In the genomic region with DNA sequence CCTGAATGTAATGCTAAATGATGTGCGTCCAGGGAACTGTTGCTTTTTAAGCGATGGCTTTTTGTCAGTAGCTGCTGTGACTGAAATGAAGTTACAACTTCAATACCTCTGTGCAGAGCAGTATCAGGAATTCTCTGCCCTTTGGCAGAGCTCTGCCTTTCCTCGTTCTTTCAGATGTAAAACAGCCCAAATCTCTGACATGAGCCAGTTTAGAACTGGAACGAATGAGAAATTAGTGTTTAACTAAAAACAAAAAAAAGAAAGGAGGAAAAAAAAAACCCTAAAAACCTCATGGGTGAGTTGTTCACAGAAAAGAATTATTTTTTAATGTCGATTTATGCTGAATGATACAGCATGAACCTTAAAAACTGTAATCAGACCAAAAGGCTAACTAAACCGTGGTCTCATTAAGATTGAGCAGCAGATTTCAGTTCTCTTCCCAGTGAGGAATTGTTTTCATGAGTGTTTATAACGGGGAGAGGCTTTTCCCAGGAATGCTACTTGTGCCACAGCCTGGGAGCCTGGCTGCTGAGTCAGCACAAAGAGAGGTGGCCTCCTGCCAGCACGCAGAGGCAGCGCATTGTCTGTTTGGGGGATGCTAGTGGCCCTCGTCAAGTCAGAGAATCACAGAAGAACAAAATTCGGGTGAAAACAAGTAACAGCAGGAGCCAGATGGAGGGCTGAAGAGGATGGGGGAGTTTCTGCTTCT, we compare ENCODE assay signal across 9 cellular contexts.
DNase-seq lines count a peak whose midpoint lies in the region; ATAC-seq and TF ChIP-seq lines count a peak whose summit lies in the region.
"Had no signal": no experiment of that assay in that cellular context is flagged by ENCODE, and none has a peak within 500 bp of the region (broad histone marks: within the 10 kb centered on the region; RNA-seq: fewer than 3 reads in every experiment).

No MANE protein-coding gene starts in this region.

- peak overlapping the region; percentile 98 for H3K27ac Mint-ChIP-seq in endodermal cell
- H3K27ac Mint-ChIP-seq: CD4-positive, CD25-positive, alpha-beta regulatory T cell had no signal

- H3K9me3 Mint-ChIP-seq in endodermal cell = no peaks in the 10 kb centered on the region

- H3K36me3 ChIP-seq in endodermal cell (ENCODE audit: control insufficient read depth, insufficient read depth, low read length) (peaks cover 27% of the 10 kb centered on the region), mesodermal cell (ENCODE audit: control insufficient read depth, insufficient read depth, low read length) (peaks cover 23% of the 10 kb centered on the region)

- H3K4me1 ChIP-seq in endodermal cell (ENCODE audit: control insufficient read depth, insufficient read depth, low read length) (peaks cover 39% of the 10 kb centered on the region), mesodermal cell (ENCODE audit: control insufficient read depth, insufficient read depth, low read length, poor library complexity, severe bottlenecking) (peaks cover 78% of the 10 kb centered on the region)

- WGBS in endodermal cell (ENCODE audit: insufficient coverage in 1 of 2, insufficient read length in 1 of 2), 2 experiments = 19 to 30% methylated on average over 9 to 11 of the region's 11 CpGs
- 20% methylated on average over 4 to 7 of the region's 11 CpGs for WGBS in mesodermal cell (ENCODE audit: insufficient coverage in 2 of 2), 2 experiments

- peak overlapping the region; percentile 78 for H3K9ac ChIP-seq in endodermal cell (ENCODE audit: extremely low read depth, low read length, poor library complexity, severe bottlenecking)

- no peak for TF ChIP-seq CTCF in endodermal cell (conservative IDR thresholded peaks at IDR 0.05)

- H3K4me3 ChIP-seq in endodermal cell (ENCODE audit: low read length) = no peak overlapping the region
- no peak overlapping the region for H3K4me3 ChIP-seq in mesodermal cell (ENCODE audit: extremely low read depth, insufficient read depth, low read length, poor library complexity, severe bottlenecking)

- no peaks in the 10 kb centered on the region for H3K27me3 ChIP-seq in endodermal cell (ENCODE audit: control insufficient read depth, insufficient read depth, low read length, poor library complexity, severe bottlenecking)

- H3K9me3 ChIP-seq in endodermal cell (ENCODE audit: control insufficient read depth, low read length) = no peaks in the 10 kb centered on the region
- no peaks in the 10 kb centered on the region for H3K9me3 ChIP-seq in mesodermal cell (ENCODE audit: control insufficient read depth, low read length)

- H3K27ac ChIP-seq in endodermal cell (ENCODE audit: low read depth, low read length) = peak overlapping the region; percentile 98
- H3K27ac ChIP-seq in mesodermal cell (ENCODE audit: low read depth, low read length, severe bottlenecking) = peak overlapping the region; percentile 93

- intact Hi-C loops in Right ventricle myocardium inferior (cut with DNase I) (no loop called here), cardiac septum (cut with DNase I) (loop anchor here (5.0 kb wide), 1 partner anchor 41 kb away; no protein-coding TSS in a partner anchor)

- no peak for DNase-seq in Right ventricle myocardium inferior (ENCODE audit: missing footprints)
- no peak for DNase-seq in cardiac septum (ENCODE audit: low spot score)
- DNase-seq in endodermal cell = peak; percentile 90
- DNase-seq in OCI-M2 (lab: John Stamatoyannopoulos, UW; ENCODE audit: unreplicated experiment) = no peak
- DNase-seq in foreskin melanocyte = no peak
- DNase-seq: CD4-positive, CD25-positive, alpha-beta regulatory T cell had no signal

- peaks cover 56% of the 10 kb centered on the region for H3K4me1 Mint-ChIP-seq in endodermal cell

- ATAC-seq in Right ventricle myocardium inferior (peak; percentile 53), GM19023 (IDR thresholded peaks at IDR 0.05; ENCODE audit: unreplicated experiment) (no peak), GM18868 (IDR thresholded peaks at IDR 0.05; ENCODE audit: unreplicated experiment) (no peak)

- peak overlapping the region; percentile 49 for H3K4me3 Mint-ChIP-seq in endodermal cell
- H3K4me3 Mint-ChIP-seq: CD4-positive, CD25-positive, alpha-beta regulatory T cell had no signal

- H3K36me3 Mint-ChIP-seq in endodermal cell (ENCODE audit: low read depth) = no peaks in the 10 kb centered on the region
- H3K36me3 Mint-ChIP-seq: CD4-positive, CD25-positive, alpha-beta regulatory T cell had no signal

- H3K27me3 Mint-ChIP-seq in endodermal cell (ENCODE audit: insufficient read depth) = no peaks in the 10 kb centered on the region
